Comparison of ENCODE assay signal across 2 cellular contexts in the genomic region with DNA sequence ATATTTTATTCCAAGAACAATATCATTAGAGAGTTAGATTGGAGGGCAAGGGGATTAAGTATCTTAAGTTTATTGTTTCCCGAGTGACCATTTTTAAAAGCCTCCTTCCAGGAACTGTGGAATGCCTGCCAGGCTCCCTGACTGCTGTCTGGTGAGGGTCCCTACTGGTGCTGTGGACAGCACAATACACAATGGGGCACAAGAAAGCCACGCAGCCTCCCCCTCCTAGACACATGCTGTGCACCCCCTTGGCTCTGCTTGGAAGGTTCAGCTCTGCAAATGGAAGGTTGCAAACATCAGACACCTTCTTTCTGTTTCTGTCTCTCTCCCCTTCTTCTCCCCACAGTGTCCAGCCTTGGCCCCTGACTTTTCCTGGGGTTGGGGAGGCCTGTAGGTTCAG.
TF ChIP-seq lines count a peak whose summit lies in the region.

No MANE protein-coding gene starts in this region.

TF ChIP-seq in SK-N-SH, 30 proteins besides CTCF, POLR2A, EP300 and RAD21 (continued from another document):
- TF ChIP-seq, protein P1, sequence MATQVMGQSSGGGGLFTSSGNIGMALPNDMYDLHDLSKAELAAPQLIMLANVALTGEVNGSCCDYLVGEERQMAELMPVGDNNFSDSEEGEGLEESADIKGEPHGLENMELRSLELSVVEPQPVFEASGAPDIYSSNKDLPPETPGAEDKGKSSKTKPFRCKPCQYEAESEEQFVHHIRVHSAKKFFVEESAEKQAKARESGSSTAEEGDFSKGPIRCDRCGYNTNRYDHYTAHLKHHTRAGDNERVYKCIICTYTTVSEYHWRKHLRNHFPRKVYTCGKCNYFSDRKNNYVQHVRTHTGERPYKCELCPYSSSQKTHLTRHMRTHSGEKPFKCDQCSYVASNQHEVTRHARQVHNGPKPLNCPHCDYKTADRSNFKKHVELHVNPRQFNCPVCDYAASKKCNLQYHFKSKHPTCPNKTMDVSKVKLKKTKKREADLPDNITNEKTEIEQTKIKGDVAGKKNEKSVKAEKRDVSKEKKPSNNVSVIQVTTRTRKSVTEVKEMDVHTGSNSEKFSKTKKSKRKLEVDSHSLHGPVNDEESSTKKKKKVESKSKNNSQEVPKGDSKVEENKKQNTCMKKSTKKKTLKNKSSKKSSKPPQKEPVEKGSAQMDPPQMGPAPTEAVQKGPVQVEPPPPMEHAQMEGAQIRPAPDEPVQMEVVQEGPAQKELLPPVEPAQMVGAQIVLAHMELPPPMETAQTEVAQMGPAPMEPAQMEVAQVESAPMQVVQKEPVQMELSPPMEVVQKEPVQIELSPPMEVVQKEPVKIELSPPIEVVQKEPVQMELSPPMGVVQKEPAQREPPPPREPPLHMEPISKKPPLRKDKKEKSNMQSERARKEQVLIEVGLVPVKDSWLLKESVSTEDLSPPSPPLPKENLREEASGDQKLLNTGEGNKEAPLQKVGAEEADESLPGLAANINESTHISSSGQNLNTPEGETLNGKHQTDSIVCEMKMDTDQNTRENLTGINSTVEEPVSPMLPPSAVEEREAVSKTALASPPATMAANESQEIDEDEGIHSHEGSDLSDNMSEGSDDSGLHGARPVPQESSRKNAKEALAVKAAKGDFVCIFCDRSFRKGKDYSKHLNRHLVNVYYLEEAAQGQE (IDR thresholded peaks at IDR 0.05; ENCODE audit: low read depth, low read length), result no peak
- TF ChIP-seq, protein P2, sequence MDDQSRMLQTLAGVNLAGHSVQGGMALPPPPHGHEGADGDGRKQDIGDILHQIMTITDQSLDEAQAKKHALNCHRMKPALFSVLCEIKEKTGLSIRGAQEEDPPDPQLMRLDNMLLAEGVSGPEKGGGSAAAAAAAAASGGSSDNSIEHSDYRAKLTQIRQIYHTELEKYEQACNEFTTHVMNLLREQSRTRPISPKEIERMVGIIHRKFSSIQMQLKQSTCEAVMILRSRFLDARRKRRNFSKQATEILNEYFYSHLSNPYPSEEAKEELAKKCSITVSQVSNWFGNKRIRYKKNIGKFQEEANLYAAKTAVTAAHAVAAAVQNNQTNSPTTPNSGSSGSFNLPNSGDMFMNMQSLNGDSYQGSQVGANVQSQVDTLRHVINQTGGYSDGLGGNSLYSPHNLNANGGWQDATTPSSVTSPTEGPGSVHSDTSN (IDR thresholded peaks at IDR 0.05), result no peak
- no peak for TF ChIP-seq YY1 (IDR thresholded peaks at IDR 0.05; ENCODE audit: low read depth)
- TF ChIP-seq, protein P3, sequence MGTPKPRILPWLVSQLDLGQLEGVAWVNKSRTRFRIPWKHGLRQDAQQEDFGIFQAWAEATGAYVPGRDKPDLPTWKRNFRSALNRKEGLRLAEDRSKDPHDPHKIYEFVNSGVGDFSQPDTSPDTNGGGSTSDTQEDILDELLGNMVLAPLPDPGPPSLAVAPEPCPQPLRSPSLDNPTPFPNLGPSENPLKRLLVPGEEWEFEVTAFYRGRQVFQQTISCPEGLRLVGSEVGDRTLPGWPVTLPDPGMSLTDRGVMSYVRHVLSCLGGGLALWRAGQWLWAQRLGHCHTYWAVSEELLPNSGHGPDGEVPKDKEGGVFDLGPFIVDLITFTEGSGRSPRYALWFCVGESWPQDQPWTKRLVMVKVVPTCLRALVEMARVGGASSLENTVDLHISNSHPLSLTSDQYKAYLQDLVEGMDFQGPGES (IDR thresholded peaks at IDR 0.05; ENCODE audit: low read depth, low read length), result no peak
- TF ChIP-seq TEAD4 (IDR thresholded peaks at IDR 0.05; ENCODE audit: borderline replicate concordance, insufficient read depth), result no peak
- TF ChIP-seq RFX5 (IDR thresholded peaks at IDR 0.05; ENCODE audit: low read length), result no peak
- TF ChIP-seq, protein P4, sequence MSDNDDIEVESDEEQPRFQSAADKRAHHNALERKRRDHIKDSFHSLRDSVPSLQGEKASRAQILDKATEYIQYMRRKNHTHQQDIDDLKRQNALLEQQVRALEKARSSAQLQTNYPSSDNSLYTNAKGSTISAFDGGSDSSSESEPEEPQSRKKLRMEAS (IDR thresholded peaks at IDR 0.05; ENCODE audit: low read depth), result no peak
- TF ChIP-seq FOXM1 (IDR thresholded peaks at IDR 0.05; ENCODE audit: low read depth), result no peak

TF ChIP-seq in SK-N-SH treated with all-trans-retinoic acid at 6 μM for 48 hours, 23 proteins besides CTCF, POLR2A, EP300 and RAD21 (continued from another document):
- TF ChIP-seq, protein P5, sequence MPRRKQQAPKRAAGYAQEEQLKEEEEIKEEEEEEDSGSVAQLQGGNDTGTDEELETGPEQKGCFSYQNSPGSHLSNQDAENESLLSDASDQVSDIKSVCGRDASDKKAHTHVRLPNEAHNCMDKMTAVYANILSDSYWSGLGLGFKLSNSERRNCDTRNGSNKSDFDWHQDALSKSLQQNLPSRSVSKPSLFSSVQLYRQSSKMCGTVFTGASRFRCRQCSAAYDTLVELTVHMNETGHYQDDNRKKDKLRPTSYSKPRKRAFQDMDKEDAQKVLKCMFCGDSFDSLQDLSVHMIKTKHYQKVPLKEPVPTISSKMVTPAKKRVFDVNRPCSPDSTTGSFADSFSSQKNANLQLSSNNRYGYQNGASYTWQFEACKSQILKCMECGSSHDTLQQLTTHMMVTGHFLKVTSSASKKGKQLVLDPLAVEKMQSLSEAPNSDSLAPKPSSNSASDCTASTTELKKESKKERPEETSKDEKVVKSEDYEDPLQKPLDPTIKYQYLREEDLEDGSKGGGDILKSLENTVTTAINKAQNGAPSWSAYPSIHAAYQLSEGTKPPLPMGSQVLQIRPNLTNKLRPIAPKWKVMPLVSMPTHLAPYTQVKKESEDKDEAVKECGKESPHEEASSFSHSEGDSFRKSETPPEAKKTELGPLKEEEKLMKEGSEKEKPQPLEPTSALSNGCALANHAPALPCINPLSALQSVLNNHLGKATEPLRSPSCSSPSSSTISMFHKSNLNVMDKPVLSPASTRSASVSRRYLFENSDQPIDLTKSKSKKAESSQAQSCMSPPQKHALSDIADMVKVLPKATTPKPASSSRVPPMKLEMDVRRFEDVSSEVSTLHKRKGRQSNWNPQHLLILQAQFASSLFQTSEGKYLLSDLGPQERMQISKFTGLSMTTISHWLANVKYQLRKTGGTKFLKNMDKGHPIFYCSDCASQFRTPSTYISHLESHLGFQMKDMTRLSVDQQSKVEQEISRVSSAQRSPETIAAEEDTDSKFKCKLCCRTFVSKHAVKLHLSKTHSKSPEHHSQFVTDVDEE (CRISPR knock-in tag; IDR thresholded peaks at IDR 0.05), result no peak
TF ChIP-seq in SK-N-SH treated with all-trans-retinoic acid at 6 μM for 48 hours: peak in this region for 0.
